8 cellular contexts compared by ENCODE assay signal in the genomic region with DNA sequence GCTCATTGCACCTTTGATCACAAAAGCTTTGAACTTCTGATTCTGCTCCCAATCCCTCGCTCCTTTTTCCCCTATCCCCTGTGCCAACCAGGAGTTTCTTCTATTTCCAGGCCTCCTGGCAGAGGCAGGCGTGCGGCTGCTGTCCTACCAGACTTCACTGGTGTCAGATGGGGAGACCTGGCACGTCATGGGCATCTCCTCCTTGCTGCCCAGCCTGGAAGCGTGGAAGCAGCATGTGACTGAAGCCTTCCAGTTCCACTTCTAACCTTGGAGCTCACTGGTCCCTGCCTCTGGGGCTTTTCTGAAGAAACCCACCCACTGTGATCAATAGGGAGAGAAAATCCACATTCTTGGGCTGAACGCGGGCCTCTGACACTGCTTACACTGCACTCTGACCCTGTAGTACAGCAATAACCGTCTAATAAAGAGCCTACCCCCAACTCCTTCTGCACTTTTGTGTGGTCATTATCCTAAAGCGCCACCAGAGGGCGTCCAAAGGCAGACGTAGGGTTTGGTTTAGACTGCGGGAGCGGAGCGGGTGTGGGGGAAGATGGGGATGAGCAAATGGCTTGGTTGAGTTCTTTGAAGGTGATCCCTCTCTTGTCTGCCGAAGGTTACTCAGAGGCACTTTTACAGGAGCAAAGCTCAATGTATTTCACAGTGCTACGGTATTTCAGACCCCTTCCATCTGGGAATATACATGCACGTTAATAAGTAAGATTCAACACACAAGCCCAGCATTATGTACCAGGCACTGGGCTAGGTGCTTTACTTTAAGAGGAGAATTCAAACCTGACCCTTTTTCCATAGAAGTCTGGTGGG. TPM values are rescaled to one million over a fixed set of nuclear protein-coding genes. Genes with fewer than 3 reads are reported as not detected.
DNase-seq lines count a peak whose midpoint lies in the region; ATAC-seq and TF ChIP-seq lines count a peak whose summit lies in the region.

No MANE protein-coding gene starts in this region.

- no peaks in the 10 kb centered on the region for H3K27me3 ChIP-seq in fibroblast of lung (ENCODE audit: control insufficient read depth, insufficient read depth, low read length)

- ATAC-seq in GM18907 (IDR thresholded peaks at IDR 0.05; ENCODE audit: unreplicated experiment) = peak; percentile 81

- H4K20me1 ChIP-seq in fibroblast of lung (ENCODE audit: control insufficient read depth, extremely low read depth, insufficient read depth, low read length) = no peaks in the 10 kb centered on the region

- DNase-seq in AG09309 (ENCODE audit: low read depth) = peak; percentile 28
- DNase-seq in HPDE6-E6E7 (ENCODE audit: extremely low spot score) = peak; percentile 66
- DNase-seq in NOMO-1 treated with dmso at 0.1 percent for 144 hours (lab: John Stamatoyannopoulos, UW; ENCODE audit: unreplicated experiment) = peak; percentile 32
- peak; percentile 26 for DNase-seq in activated T-cell treated with anti-CD3 and anti-CD28 coated beads for 1 hour (ENCODE audit: low read depth)
- peak; percentile 53 to 79 for DNase-seq in fibroblast of lung (ENCODE audit: low read depth in 2 of 2)
- DNase-seq in nephron progenitor cell = peak; percentile 70
- peak; percentile 51 for DNase-seq in stromal cell of bone marrow (ENCODE audit: low read depth)

- H3K36me3 Mint-ChIP-seq in nephron progenitor cell (ENCODE audit: low read depth) = peaks cover 24% of the 10 kb centered on the region

- no peak overlapping the region for H2AFZ ChIP-seq in fibroblast of lung (ENCODE audit: low read length)

- H3K4me3 Mint-ChIP-seq in nephron progenitor cell = no peak overlapping the region

- H3K9me3 ChIP-seq in fibroblast of lung (ENCODE audit: control insufficient read depth, insufficient read depth, low read depth, low read length) = no peaks in the 10 kb centered on the region

- no peak overlapping the region for H3K4me3 ChIP-seq in AG09309 (ENCODE audit: control insufficient read depth, low read depth, low read length)
- no peak overlapping the region for H3K4me3 ChIP-seq in fibroblast of lung (replicated peaks in 1 of 4; ENCODE audit: control extremely low read depth in 1 of 4, insufficient read depth in 1 of 4, low read depth in 3 of 4, low read length in 4 of 4)

- no peaks in the 10 kb centered on the region for H3K79me2 ChIP-seq in fibroblast of lung (ENCODE audit: control insufficient read depth, insufficient read depth, low read length)

- no peaks in the 10 kb centered on the region for H3K9me3 Mint-ChIP-seq in nephron progenitor cell

- H3K27ac Mint-ChIP-seq in nephron progenitor cell = peak overlapping the region; percentile 93

- H3K36me3 ChIP-seq in fibroblast of lung (ENCODE audit: control insufficient read depth, insufficient read depth, low read length) = no peaks in the 10 kb centered on the region

- no peak overlapping the region for H3K4me2 ChIP-seq in fibroblast of lung (ENCODE audit: extremely low read depth, insufficient read depth, low read length)

- peaks cover 32% of the 10 kb centered on the region for H3K4me1 Mint-ChIP-seq in nephron progenitor cell

- no peak overlapping the region for H3K9ac ChIP-seq in fibroblast of lung (ENCODE audit: insufficient read depth, low read length)

- H3K4me1 ChIP-seq in fibroblast of lung (ENCODE audit: control insufficient read depth, extremely low read depth, insufficient read depth, low read length) = no peaks in the 10 kb centered on the region

- H3K27me3 Mint-ChIP-seq in nephron progenitor cell (ENCODE audit: low read depth, poor library complexity) = peaks cover 9% of the 10 kb centered on the region

- peak; percentile 82 for TF ChIP-seq CTCF in AG09309 (IDR thresholded peaks at IDR 0.05; ENCODE audit: control insufficient read depth, insufficient read depth, low read depth, low read length, missing control alignments)
- peak; percentile 78 to 85 for TF ChIP-seq CTCF in fibroblast of lung (conservative IDR thresholded peaks at IDR 0.05 in 1 of 2, IDR thresholded peaks at IDR 0.05 in 1 of 2; ENCODE audit: low read depth in 1 of 2, low read length in 2 of 2)
- peak; percentile 85 for TF ChIP-seq CTCF in nephron progenitor cell (IDR thresholded peaks at IDR 0.05)

- H3K27ac ChIP-seq in fibroblast of lung (ENCODE audit: insufficient read depth, low read length) = no peak overlapping the region

RNA-seq across cellular contexts. Expression of a gene that starts 24.7 kb away (rescaled TPM):
- total RNA-seq in fibroblast of lung = not detected in 2 replicates
- not detected in 2 replicates for polyA plus RNA-seq in fibroblast of lung
- polyA plus RNA-seq in fibroblast of lung (2012) = not detected in 2 replicates
- not detected in 2 replicates for polyA minus RNA-seq in fibroblast of lung (ENCODE audit: low replicate concordance)

RNA-seq across cellular contexts. Expression of a gene that starts 32.3 kb away (rescaled TPM):
- 201 and 211 TPM in 2 replicates for total RNA-seq in fibroblast of lung
- polyA plus RNA-seq in fibroblast of lung = 44.3 and 45.0 TPM in 2 replicates
- polyA plus RNA-seq in fibroblast of lung (2012) = 102 and 136 TPM in 2 replicates
- 69.7 and 208 TPM in 2 replicates for polyA minus RNA-seq in fibroblast of lung (ENCODE audit: low replicate concordance)
